8 cellular contexts compared by ENCODE assay signal in genomic region chr17:68035131-68035522, GRCh38. TPM values are rescaled to one million over a fixed set of nuclear protein-coding genes. Genes with fewer than 3 reads are reported as not detected.
A peak's percentile ranks its signal among the peaks of the same experiment; 100 is the strongest.
DNase-seq lines count a peak whose midpoint lies in the region; ATAC-seq, FAIRE-seq and TF ChIP-seq lines count a peak whose summit lies in the region.

No MANE protein-coding gene starts in this region.

- TF ChIP-seq EP300 in transverse colon (IDR thresholded peaks at IDR 0.05; ENCODE audit: low read depth): no peak

- H3K4me2 ChIP-seq in endothelial cell of umbilical vein (ENCODE audit: insufficient read depth, low read length): peak overlapping the region; percentile 76
- H3K4me2 ChIP-seq in osteoblast (ENCODE audit: insufficient read depth, low read length): peak overlapping the region; percentile 89

- H4K20me1 ChIP-seq in endothelial cell of umbilical vein (replicated peaks; ENCODE audit: control insufficient read depth, extremely low read depth, insufficient read depth, low read length) (no peaks in the 10 kb centered on the region), osteoblast (ENCODE audit: insufficient read depth, low read length) (no peaks in the 10 kb centered on the region)

- dilution Hi-C loops in endothelial cell of umbilical vein (cut with MboI; ENCODE audit: extremely low pct_ligation_motif_present, low sequenced_read_pairs): no loop called here

- H3K9me3 ChIP-seq in endothelial cell of umbilical vein (replicated peaks; ENCODE audit: control insufficient read depth, insufficient read depth, low read length) (no peaks in the 10 kb centered on the region), osteoblast (ENCODE audit: low read depth, low read length) (no peaks in the 10 kb centered on the region), transverse colon (no peaks in the 10 kb centered on the region)

- H3K36me3 ChIP-seq in endothelial cell of umbilical vein (ENCODE audit: control insufficient read depth in 2 of 2, extremely low read depth in 1 of 2, insufficient read depth in 2 of 2, low read length in 2 of 2) (peaks cover 4 to 10% of the 10 kb centered on the region in 2 experiments), osteoblast (ENCODE audit: insufficient read depth, low read length) (peaks cover 24% of the 10 kb centered on the region), transverse colon (peaks cover 0 to 9% (median 0%) of the 10 kb centered on the region in 4 donors)

- H3K4me3 ChIP-seq in endothelial cell of umbilical vein (replicated peaks in 1 of 3; ENCODE audit: insufficient read depth in 1 of 3, low read depth in 1 of 3, low read length in 3 of 3) (peak overlapping the region in 1 of 3 experiments; percentile 58), osteoblast (ENCODE audit: insufficient read depth, low read length) (peak overlapping the region; percentile 51), transverse colon (peak overlapping the region in 3 of 4 donors; percentile 1 to 38 (median 29))

- H3K79me2 ChIP-seq in endothelial cell of umbilical vein (ENCODE audit: control insufficient read depth, insufficient read depth, low read length): peaks cover 43% of the 10 kb centered on the region
- peaks cover 42% of the 10 kb centered on the region for H3K79me2 ChIP-seq in osteoblast (ENCODE audit: insufficient read depth, low read length)

- in situ Hi-C loops in transverse colon (cut with MboI; ENCODE audit: low pct_ligation_motif_present in 1 of 4, low pct_unique_long_range_greater_than_20kb in 1 of 4, low sequenced_read_pairs in 3 of 4): no loop called here

- H3K27me3 ChIP-seq in endothelial cell of umbilical vein (ENCODE audit: control insufficient read depth in 2 of 2, insufficient read depth in 2 of 2, low read length in 2 of 2) (no peaks in the 10 kb centered on the region), osteoblast (ENCODE audit: insufficient read depth, low read length) (no peaks in the 10 kb centered on the region), transverse colon (no peaks in the 10 kb centered on the region)

- H3K4me1 ChIP-seq in endothelial cell of umbilical vein (ENCODE audit: control insufficient read depth, extremely low read depth, insufficient read depth, low read length) (peaks cover 19% of the 10 kb centered on the region), osteoblast (ENCODE audit: insufficient read depth, low read length) (peaks cover 23% of the 10 kb centered on the region), transverse colon (peaks cover 3 to 17% (median 9%) of the 10 kb centered on the region in 4 donors)

- no TSS peak for BruUV-seq in endothelial cell of umbilical vein (replicated peaks; lab: Mats Ljungman, UMichigan)

- H3K9me1 ChIP-seq in endothelial cell of umbilical vein (replicated peaks; ENCODE audit: control insufficient read depth, extremely low read depth, insufficient read depth, low read length): no peaks in the 10 kb centered on the region

- peak; percentile 94 for ATAC-seq in HG03196 (IDR thresholded peaks at IDR 0.05; ENCODE audit: unreplicated experiment)

- TF ChIP-seq CTCF in endothelial cell of umbilical vein (IDR thresholded peaks at IDR 0.05; ENCODE audit: extremely low read depth in 1 of 2, insufficient read depth in 1 of 2, low read depth in 1 of 2, low read length in 2 of 2) (no peak), osteoblast (IDR thresholded peaks at IDR 0.05; ENCODE audit: extremely low read depth, low read depth, low read length) (no peak), transverse colon (IDR thresholded peaks at IDR 0.05) (peak in 2 of 5 experiments; percentile 14 to 15)

- TF ChIP-seq POLR2A in endothelial cell of umbilical vein (IDR thresholded peaks at IDR 0.05; ENCODE audit: low read depth, low read length) (no peak), transverse colon (IDR thresholded peaks at IDR 0.05) (no peak)

- FAIRE-seq in endothelial cell of umbilical vein (lab: Jason Lieb, UNC): no peak

- DNase-seq in NCI-H1694 treated with DMSO at 0.1 percent for 48 hours (lab: John Stamatoyannopoulos, UW): peak; percentile 95
- DNase-seq in NCI-H1694 (lab: John Stamatoyannopoulos, UW): no peak
- peak; percentile 100 for DNase-seq in NCI-H774 (lab: John Stamatoyannopoulos, UW)
- DNase-seq in activated CD8-positive, alpha-beta memory T cell treated with anti-CD3 and anti-CD28 coated beads for 24 hours: peak; percentile 91
- no peak for DNase-seq in endothelial cell of umbilical vein (ENCODE audit: low read depth, low spot score)
- no peak for DNase-seq in osteoblast (ENCODE audit: insufficient read length, low spot score, missing footprints)
- DNase-seq in transverse colon: peak; percentile 95

- H3K27ac ChIP-seq in endothelial cell of umbilical vein (ENCODE audit: insufficient read depth, low read depth, low read length): no peak overlapping the region
- peak overlapping the region; percentile 33 for H3K27ac ChIP-seq in osteoblast (ENCODE audit: low read depth, low read length)
- peak overlapping the region in 2 of 4 donors; percentile 5 to 65 for H3K27ac ChIP-seq in transverse colon

- CTCF ChIA-PET in endothelial cell of umbilical vein (lab: Charles Lee): interaction anchor here (0.6 to 2.0 kb wide), 2 partner anchors 15 to 401 kb away, joined by 4 to 8 read pairs; no protein-coding TSS in a partner anchor

- intact Hi-C loops in endothelial cell of umbilical vein (cut with micrococcal nuclease): loop anchor here (1.0 to 2.0 kb wide), 6 partner anchors 15 to 209 kb away; no protein-coding TSS in a partner anchor
- intact Hi-C loops in transverse colon (cut with DNase I; ENCODE audit: low total_unique reads): no loop called here

- POLR2A ChIA-PET in endothelial cell of umbilical vein (lab: Charles Lee): interaction anchor here (0.8 to 1.8 kb wide), 5 partner anchors 13 to 422 kb away, joined by 3 to 6 read pairs (median 4); partner anchors contain the start of gene WIPI1

- peak overlapping the region; percentile 14 for H3K9ac ChIP-seq in endothelial cell of umbilical vein (replicated peaks; ENCODE audit: extremely low read depth, insufficient read depth, low read length)

- WGBS in transverse colon (ENCODE audit: low coverage in 1 of 2), 2 donors: 4 to 23% methylated on average over 5 to 22 of the region's 27 CpGs

- H2AFZ ChIP-seq in endothelial cell of umbilical vein (ENCODE audit: low read depth, low read length) (no peak overlapping the region), osteoblast (ENCODE audit: low read length) (peak overlapping the region; percentile 32)

TF ChIP-seq in endothelial cell of umbilical vein, 7 proteins besides CTCF, POLR2A, EP300 and RAD21:
- TF ChIP-seq EZH2 (IDR thresholded peaks at IDR 0.05; ENCODE audit: borderline replicate concordance, low read depth, low read length, severe bottlenecking) (no peak), GATA2 (IDR thresholded peaks at IDR 0.05; ENCODE audit: insufficient read depth, insufficient read length, low read depth, low read length) (no peak), JUN (IDR thresholded peaks at IDR 0.05; ENCODE audit: borderline replicate concordance, insufficient read depth, insufficient read length, low read depth) (no peak), MYC (IDR thresholded peaks at IDR 0.05; ENCODE audit: low read depth, low read length) (no peak), FOS (IDR thresholded peaks at IDR 0.05; ENCODE audit: borderline replicate concordance, insufficient read depth, low read length) (no peak), POLR2AphosphoS5 (IDR thresholded peaks at IDR 0.05; ENCODE audit: insufficient read depth, low read depth, low read length) (no peak)
- TF ChIP-seq, protein P1, sequence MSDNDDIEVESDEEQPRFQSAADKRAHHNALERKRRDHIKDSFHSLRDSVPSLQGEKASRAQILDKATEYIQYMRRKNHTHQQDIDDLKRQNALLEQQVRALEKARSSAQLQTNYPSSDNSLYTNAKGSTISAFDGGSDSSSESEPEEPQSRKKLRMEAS (IDR thresholded peaks at IDR 0.05; ENCODE audit: insufficient read depth, insufficient read length): no peak

RNA-seq across cellular contexts. Expression of gene KPNA2, which starts 0.4 kb away (rescaled TPM):
- 311 and 382 TPM in 2 replicates for total RNA-seq in endothelial cell of umbilical vein
- 252 and 259 TPM in 2 replicates for polyA plus RNA-seq in endothelial cell of umbilical vein
- polyA plus RNA-seq in endothelial cell of umbilical vein (2011; cell fraction: cytosol; rRNA removed): 238 and 268 TPM in 2 replicates
- 209 and 217 TPM in 2 replicates for polyA plus RNA-seq in endothelial cell of umbilical vein (2011; cell fraction: nucleus; rRNA removed)
- polyA plus RNA-seq in endothelial cell of umbilical vein (2012): 267 and 391 TPM in 2 replicates
- polyA minus RNA-seq in endothelial cell of umbilical vein: 488 and 522 TPM in 2 replicates
- polyA minus RNA-seq in endothelial cell of umbilical vein (2011; cell fraction: cytosol; rRNA and poly(A)+ RNA removed): 278 TPM
- 156 and 233 TPM in 2 replicates for polyA minus RNA-seq in endothelial cell of umbilical vein (2011; cell fraction: nucleus; rRNA and poly(A)+ RNA removed)
- 40.1 and 40.9 TPM in 2 replicates for total RNA-seq in osteoblast
- total RNA-seq in transverse colon: 10 to 100 TPM in 3 of 4 donors, 1 to 10 TPM in 1; 3.4 to 21.5 (median 11.0) TPM

RNA-seq across cellular contexts. Expression of gene C17orf58, which starts 38.9 kb away (rescaled TPM):
- total RNA-seq in endothelial cell of umbilical vein (13.4 and 24.5 TPM in 2 replicates), osteoblast (7.2 and 8.3 TPM in 2 replicates), transverse colon (10 to 100 TPM in 2 of 4 donors, 1 to 10 TPM in 1, under 1 TPM in 1; 0.80 to 19.5 (median 8.1) TPM)
- 35.5 and 40.0 TPM in 2 replicates for polyA plus RNA-seq in endothelial cell of umbilical vein
- 28.6 and 34.5 TPM in 2 replicates for polyA plus RNA-seq in endothelial cell of umbilical vein (2011; cell fraction: cytosol; rRNA removed)
- polyA plus RNA-seq in endothelial cell of umbilical vein (2011; cell fraction: nucleus; rRNA removed): 38.6 and 39.9 TPM in 2 replicates
- polyA plus RNA-seq in endothelial cell of umbilical vein (2012): 22.3 and 24.3 TPM in 2 replicates
- 25.1 and 29.9 TPM in 2 replicates for polyA minus RNA-seq in endothelial cell of umbilical vein
- 5.3 TPM for polyA minus RNA-seq in endothelial cell of umbilical vein (2011; cell fraction: cytosol; rRNA and poly(A)+ RNA removed)
- polyA minus RNA-seq in endothelial cell of umbilical vein (2011; cell fraction: nucleus; rRNA and poly(A)+ RNA removed): 13.5 and 20.5 TPM in 2 replicates

Comparison
In these comparisons a context has a peak if more than half of its experiments do, and no peak if none do; other contexts are left out.
1. DNase-seq: peak in NCI-H1694 treated with DMSO at 0.1 percent for 48 hours (single experiment), NCI-H774 (single experiment), activated CD8-positive, alpha-beta memory T cell treated with anti-CD3 and anti-CD28 coated beads for 24 hours (single experiment) and transverse colon (single experiment); none in NCI-H1694 (single experiment), endothelial cell of umbilical vein (single experiment) and osteoblast (single experiment).